ENCODE assay signal across 22 cellular contexts in genomic region chr9:133718533-133719315, GRCh38. TPM values are rescaled to one million over a fixed set of nuclear protein-coding genes. Genes with fewer than 3 reads are reported as not detected.
"Had no signal": no experiment of that assay in that cellular context is flagged by ENCODE, and none has a peak within 500 bp of the region (broad histone marks: within the 10 kb centered on the region; RNA-seq: fewer than 3 reads in every experiment).

No MANE protein-coding gene starts in this region.

- H3K27ac ChIP-seq: epithelial cell of prostate, esophagus squamous epithelium, parathyroid adenoma, right atrium auricular region, tibial nerve had no signal

- DNase-seq: activated CD4-positive, alpha-beta memory T cell treated with anti-CD3 and anti-CD28 coated beads for 36 hours; activated CD4-positive, alpha-beta T cell treated with anti-CD3 and anti-CD28 coated beads, Interleukin-2, amount 10 ng/mL, durations not matched to agents 24 days and 14 days; activated CD4-positive, CD25-positive, alpha-beta regulatory T cell treated with anti-CD3 and anti-CD28 coated beads, Interleukin-2, amount 50 U/mL, for 72 hours; activated CD8-positive, alpha-beta memory T cell treated with anti-CD3 and anti-CD28 coated beads, Interleukin-2, amount 50 U/mL, for 4 hours; activated naive CD4-positive, alpha-beta T cell; activated T-cell treated with anti-CD3 and anti-CD28 coated beads, Interleukin-2, amount 50 U/mL, for 4 hours; amniotic stem cell; effector CD8-positive, alpha-beta T cell; esophagus squamous epithelium; foreskin melanocyte; midbrain; naive thymus-derived CD4-positive, alpha-beta T cell; occipital lobe; stimulated activated naive CD4-positive, alpha-beta T cell had no signal

- H3K4me3 Mint-ChIP-seq: activated CD4-positive, alpha-beta memory T cell treated with anti-CD3 and anti-CD28 coated beads for 36 hours; activated CD4-positive, alpha-beta T cell treated with anti-CD3 and anti-CD28 coated beads, Interleukin-2, amount 10 ng/mL, durations not matched to agents 24 days and 14 days; activated T-cell treated with anti-CD3 and anti-CD28 coated beads, Interleukin-2, amount 50 U/mL, for 4 hours; activated T-helper 17 cell treated with anti-CD3 and anti-CD28 coated beads, Interleukin-2, amount 50 U/mL, for 72 hours; central memory CD8-positive, alpha-beta T cell had no signal

- H3K36me3 ChIP-seq: esophagus squamous epithelium, right atrium auricular region had no signal

- H3K79me2 ChIP-seq: parathyroid adenoma had no signal

- H3K4me1 ChIP-seq: parathyroid adenoma had no signal

- H2AFZ ChIP-seq: parathyroid adenoma had no signal

- H3K4me1 Mint-ChIP-seq: activated T-helper 17 cell treated with anti-CD3 and anti-CD28 coated beads, Interleukin-2, amount 50 U/mL, for 72 hours had no signal

- H3K36me3 Mint-ChIP-seq: activated CD4-positive, alpha-beta memory T cell treated with anti-CD3 and anti-CD28 coated beads for 36 hours; naive thymus-derived CD4-positive, alpha-beta T cell had no signal

- H3K9me3 Mint-ChIP-seq: activated T-cell treated with anti-CD3 and anti-CD28 coated beads, Interleukin-2, amount 50 U/mL, for 4 hours; activated T-helper 17 cell treated with anti-CD3 and anti-CD28 coated beads, Interleukin-2, amount 50 U/mL, for 72 hours; central memory CD8-positive, alpha-beta T cell had no signal

- H3K4me3 ChIP-seq: esophagus squamous epithelium, right atrium auricular region, tibial nerve had no signal

- ATAC-seq: activated T-cell treated with anti-CD3 and anti-CD28 coated beads, Interleukin-2, amount 50 U/mL, for 4 hours; activated T-helper 17 cell treated with anti-CD3 and anti-CD28 coated beads, Interleukin-2, amount 50 U/mL, for 72 hours; naive thymus-derived CD4-positive, alpha-beta T cell; SK-N-SH treated with all-trans-retinoic acid at 6 μM for 48 hours had no signal

- H3K9me3 ChIP-seq: esophagus squamous epithelium, right atrium auricular region had no signal

- H3K27ac Mint-ChIP-seq: activated CD4-positive, alpha-beta memory T cell treated with anti-CD3 and anti-CD28 coated beads for 36 hours; activated CD4-positive, alpha-beta T cell treated with anti-CD3 and anti-CD28 coated beads, Interleukin-2, amount 10 ng/mL, durations not matched to agents 24 days and 14 days; activated T-helper 17 cell treated with anti-CD3 and anti-CD28 coated beads, Interleukin-2, amount 50 U/mL, for 72 hours; naive thymus-derived CD4-positive, alpha-beta T cell had no signal

- H3K27me3 ChIP-seq: right atrium auricular region, tibial nerve had no signal

- H3K9ac ChIP-seq: parathyroid adenoma had no signal

RNA-seq across cellular contexts. Expression of gene SARDH, which starts 19.4 kb away (rescaled TPM):
- polyA plus RNA-seq: neural cell had no signal
